Comparison of ENCODE assay signal across 14 cellular contexts in the genomic region with DNA sequence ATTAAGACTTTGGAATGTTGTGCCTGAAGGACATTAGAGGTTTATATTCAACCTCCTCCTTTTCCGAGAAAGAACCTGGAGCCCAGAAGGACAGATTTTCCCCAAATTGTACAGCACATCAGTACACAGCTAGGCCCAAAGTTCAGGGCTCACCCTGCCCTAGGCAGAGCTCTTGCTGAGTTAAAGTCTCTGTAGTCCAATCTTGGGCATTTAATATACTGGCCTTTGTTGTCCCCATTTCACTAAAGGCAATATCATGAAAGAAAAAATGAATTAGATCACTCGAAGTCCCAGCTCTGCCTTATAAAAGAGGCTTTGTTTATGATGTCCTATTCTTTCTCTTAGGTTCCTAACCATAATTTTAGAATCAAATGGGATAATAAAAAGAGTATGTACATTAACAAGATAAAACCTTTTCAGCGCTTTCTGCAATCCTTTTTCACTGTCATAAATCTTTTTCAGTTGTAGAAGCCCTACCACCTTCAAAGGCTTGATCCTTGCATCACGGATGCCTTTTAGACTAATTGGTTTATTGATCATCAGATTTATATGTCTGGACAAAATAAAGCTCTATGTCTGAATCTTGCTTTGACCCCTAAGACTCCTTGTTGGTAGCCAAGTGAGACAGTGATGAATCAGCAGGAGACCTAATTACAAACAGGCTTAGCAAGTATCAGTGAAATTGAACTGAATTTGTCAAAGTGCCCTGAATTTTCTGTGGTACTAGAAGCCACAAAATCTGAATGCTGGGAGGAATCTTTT. TPM values are rescaled to one million over a fixed set of nuclear protein-coding genes. Genes with fewer than 3 reads are reported as not detected.
DNase-seq lines count a peak whose midpoint lies in the region; ATAC-seq and TF ChIP-seq lines count a peak whose summit lies in the region.
"Had no signal": no experiment of that assay in that cellular context is flagged by ENCODE, and none has a peak within 500 bp of the region (broad histone marks: within the 10 kb centered on the region; RNA-seq: fewer than 3 reads in every experiment).

No MANE protein-coding gene starts in this region.

- no peak for TF ChIP-seq CTCF in epithelial cell of esophagus (IDR thresholded peaks at IDR 0.05; ENCODE audit: insufficient read depth, low read depth, low read length, missing control alignments)

- peak; percentile 83 for DNase-seq in EH (ENCODE audit: low read depth)
- DNase-seq in NCI-H82 treated with DMSO at 0.1 percent for 48 hours (lab: John Stamatoyannopoulos, UW; ENCODE audit: unreplicated experiment) = peak; percentile 68
- peak; percentile 34 for DNase-seq in epithelial cell of esophagus (ENCODE audit: low read depth)
- peak; percentile 45 for DNase-seq in renal cortical epithelial cell (ENCODE audit: low read depth)
- DNase-seq in NCI-H1436 treated with DMSO at 0.1 percent for 48 hours (lab: John Stamatoyannopoulos, UW) = no peak
- no peak for DNase-seq in NCI-H526 treated with DMSO at 0.1 percent for 48 hours (lab: John Stamatoyannopoulos, UW)
- DNase-seq: activated naive CD4-positive, alpha-beta T cell treated with anti-CD3 and anti-CD28 coated beads for 36 hours; CD8-positive, alpha-beta memory T cell; cortex of kidney; MG63; PC-9; stimulated activated CD4-positive, alpha-beta T cell treated with anti-CD3 and anti-CD28 coated beads, Interleukin-4, amount 100 ng/mL, for 4 hours had no signal

- ATAC-seq in GM19395 (IDR thresholded peaks at IDR 0.05; ENCODE audit: unreplicated experiment) (no peak), HG03520 (IDR thresholded peaks at IDR 0.05; ENCODE audit: unreplicated experiment) (no peak)

- H3K4me3 ChIP-seq in epithelial cell of esophagus (ENCODE audit: low read length) = no peak overlapping the region
- H3K4me3 ChIP-seq: MG63, PC-9 had no signal

RNA-seq across cellular contexts. Expression of a gene that starts 39.8 kb away (rescaled TPM):
- total RNA-seq in renal cortical epithelial cell = 4.4 and 6.3 TPM in 2 replicates

Comparison
In these comparisons a context has a peak if more than half of its experiments do, and no peak if none do; other contexts are left out.
1. DNase-seq: peak in EH (single experiment), NCI-H82 treated with DMSO at 0.1 percent for 48 hours (single experiment), epithelial cell of esophagus (single experiment) and renal cortical epithelial cell (single experiment); none in NCI-H1436 treated with DMSO at 0.1 percent for 48 hours (single experiment) and NCI-H526 treated with DMSO at 0.1 percent for 48 hours (single experiment).